In genomic region chr17:76561799-76562268, GRCh38 we compare ENCODE assay signal across 9 cellular contexts. TPM values are rescaled to one million over a fixed set of nuclear protein-coding genes. Genes with fewer than 3 reads are reported as not detected.
A peak's percentile ranks its signal among the peaks of the same experiment; 100 is the strongest.
DNase-seq lines count a peak whose midpoint lies in the region; ATAC-seq and TF ChIP-seq lines count a peak whose summit lies in the region.
"Had no signal": no experiment of that assay in that cellular context is flagged by ENCODE, and none has a peak within 500 bp of the region (broad histone marks: within the 10 kb centered on the region; RNA-seq: fewer than 3 reads in every experiment).

No MANE protein-coding gene starts in this region.

- H3K27me3 Mint-ChIP-seq in activated naive CD4-positive, alpha-beta T cell treated with anti-CD3 and anti-CD28 coated beads, Interleukin-2, amount 50 U/mL, for 24 hours: no peaks in the 10 kb centered on the region
- no peaks in the 10 kb centered on the region for H3K27me3 Mint-ChIP-seq in activated B cell treated with CpG ODN at 0.5 μM for 24 hours

- WGBS in thymus: 95% methylated on average over 5 of the region's 5 CpGs

- POLR2A ChIA-PET in activated B cell treated with CpG ODN at 0.5 μM for 24 hours (lab: Charles Lee): no interaction called here

- H3K4me1 Mint-ChIP-seq in activated naive CD4-positive, alpha-beta T cell treated with anti-CD3 and anti-CD28 coated beads, Interleukin-2, amount 50 U/mL, for 24 hours: peaks cover 59% of the 10 kb centered on the region
- H3K4me1 Mint-ChIP-seq in activated B cell treated with CpG ODN at 0.5 μM for 24 hours: peaks cover 63% of the 10 kb centered on the region

- ATAC-seq in activated B cell treated with CpG ODN at 0.5 μM for 24 hours (ENCODE audit: low read depth) (no peak), GM18858 (IDR thresholded peaks at IDR 0.05; ENCODE audit: unreplicated experiment) (no peak)

- H3K36me3 ChIP-seq in thymus (ENCODE audit: control insufficient read depth, insufficient read depth): peaks cover 33% of the 10 kb centered on the region
- H3K36me3 ChIP-seq in tibial artery: peaks cover 17 to 46% (median 25%) of the 10 kb centered on the region in 3 donors

- CTCF ChIA-PET in activated B cell treated with CpG ODN at 0.5 μM for 24 hours (lab: Charles Lee): interaction anchor here (0.7 kb wide), 1 partner anchor 152 kb away, joined by 3 read pairs; no protein-coding TSS in a partner anchor

- DNase-seq in activated naive CD4-positive, alpha-beta T cell treated with anti-CD3 and anti-CD28 coated beads, Interleukin-2, amount 50 U/mL, for 16 hours: no peak
- DNase-seq in activated B cell treated with CpG ODN at 0.5 μM for 24 hours (no peak), fibroblast of the aortic adventitia (ENCODE audit: low read depth) (peak; percentile 46), tibial artery (no peak), DMS53 (lab: John Stamatoyannopoulos, UW) (no peak)
- DNase-seq: NCI-H69 had no signal

- H3K27ac Mint-ChIP-seq in activated naive CD4-positive, alpha-beta T cell treated with anti-CD3 and anti-CD28 coated beads, Interleukin-2, amount 50 U/mL, for 24 hours: peak overlapping the region; percentile 71
- no peak overlapping the region for H3K27ac Mint-ChIP-seq in activated B cell treated with CpG ODN at 0.5 μM for 24 hours

- intact Hi-C loops in activated B cell treated with CpG ODN at 0.5 μM for 24 hours (cut with micrococcal nuclease) (no loop called here), tibial artery (cut with DNase I; ENCODE audit: low total_unique reads) (no loop called here)

- H3K9me3 ChIP-seq in thymus (ENCODE audit: control insufficient read depth): no peaks in the 10 kb centered on the region
- H3K9me3 ChIP-seq in tibial artery: no peaks in the 10 kb centered on the region

- no peak overlapping the region for H3K4me3 ChIP-seq in fibroblast of the aortic adventitia (ENCODE audit: low read depth, low read length)
- H3K4me3 ChIP-seq in thymus (ENCODE audit: low read length): no peak overlapping the region
- H3K4me3 ChIP-seq in tibial artery: no peak overlapping the region

- H3K36me3 Mint-ChIP-seq in activated naive CD4-positive, alpha-beta T cell treated with anti-CD3 and anti-CD28 coated beads, Interleukin-2, amount 50 U/mL, for 24 hours: peaks cover 37% of the 10 kb centered on the region
- H3K36me3 Mint-ChIP-seq in activated B cell treated with CpG ODN at 0.5 μM for 24 hours (ENCODE audit: low read depth): peaks cover 73% of the 10 kb centered on the region

- H3K27ac ChIP-seq in thymus (ENCODE audit: low read depth): peak overlapping the region; percentile 42
- no peak overlapping the region for H3K27ac ChIP-seq in tibial artery

- TF ChIP-seq CTCF in activated B cell treated with CpG ODN at 0.5 μM for 24 hours (IDR thresholded peaks at IDR 0.05) (no peak), fibroblast of the aortic adventitia (IDR thresholded peaks at IDR 0.05; ENCODE audit: insufficient read depth, low read length) (no peak), tibial artery (IDR thresholded peaks at IDR 0.05) (no peak)

- no peaks in the 10 kb centered on the region for H3K9me3 Mint-ChIP-seq in activated naive CD4-positive, alpha-beta T cell treated with anti-CD3 and anti-CD28 coated beads, Interleukin-2, amount 50 U/mL, for 24 hours
- no peaks in the 10 kb centered on the region for H3K9me3 Mint-ChIP-seq in activated B cell treated with CpG ODN at 0.5 μM for 24 hours

- no peaks in the 10 kb centered on the region for H3K27me3 ChIP-seq in thymus (ENCODE audit: control insufficient read depth, insufficient read depth)
- H3K27me3 ChIP-seq in tibial artery: no peaks in the 10 kb centered on the region

- peak overlapping the region; percentile 100 for H3K4me3 Mint-ChIP-seq in activated naive CD4-positive, alpha-beta T cell treated with anti-CD3 and anti-CD28 coated beads, Interleukin-2, amount 50 U/mL, for 24 hours
- H3K4me3 Mint-ChIP-seq in activated B cell treated with CpG ODN at 0.5 μM for 24 hours: peak overlapping the region; percentile 50

- peaks cover 12% of the 10 kb centered on the region for H3K4me1 ChIP-seq in thymus (ENCODE audit: control insufficient read depth, insufficient read depth, low read length)
- H3K4me1 ChIP-seq in tibial artery: peaks cover 0 to 40% (median 20%) of the 10 kb centered on the region in 4 donors

RNA-seq across cellular contexts. Expression of gene PRCD, which starts 22.0 kb away (rescaled TPM):
- total RNA-seq in activated B cell treated with CpG ODN at 0.5 μM for 24 hours (5.3 and 5.5 TPM in 2 replicates), fibroblast of the aortic adventitia (ENCODE audit: low replicate concordance) (4.2 and 9.4 TPM in 2 replicates)
- polyA plus RNA-seq in thymus: 16.8 TPM

RNA-seq across cellular contexts. Expression of gene ST6GALNAC2, which starts 23.8 kb away (rescaled TPM):
- total RNA-seq in activated B cell treated with CpG ODN at 0.5 μM for 24 hours (not detected in 2 replicates), fibroblast of the aortic adventitia (ENCODE audit: low replicate concordance) (0.63 TPM in 1 of 2 replicates, not detected in the other)
- polyA plus RNA-seq in thymus: 4.3 TPM

RNA-seq across cellular contexts. Expression of gene CYGB, which starts 24.3 kb away (rescaled TPM):
- total RNA-seq in activated B cell treated with CpG ODN at 0.5 μM for 24 hours: 0.44 and 0.49 TPM in 2 replicates
- total RNA-seq in fibroblast of the aortic adventitia (ENCODE audit: low replicate concordance): 25.9 and 35.2 TPM in 2 replicates
- polyA plus RNA-seq in thymus: 12.1 TPM

Comparison
In these comparisons a context has a peak if more than half of its experiments do, and no peak if none do; other contexts are left out.
1. RNA of gene CYGB, which starts 24.3 kb away (total RNA-seq): 25.9 to 35.2 TPM in fibroblast of the aortic adventitia; 0.44 to 0.49 TPM in activated B cell treated with CpG ODN at 0.5 μM for 24 hours; every median in the first group is over 10 times any median in the second.